8 cellular contexts compared by ENCODE assay signal in the genomic region with DNA sequence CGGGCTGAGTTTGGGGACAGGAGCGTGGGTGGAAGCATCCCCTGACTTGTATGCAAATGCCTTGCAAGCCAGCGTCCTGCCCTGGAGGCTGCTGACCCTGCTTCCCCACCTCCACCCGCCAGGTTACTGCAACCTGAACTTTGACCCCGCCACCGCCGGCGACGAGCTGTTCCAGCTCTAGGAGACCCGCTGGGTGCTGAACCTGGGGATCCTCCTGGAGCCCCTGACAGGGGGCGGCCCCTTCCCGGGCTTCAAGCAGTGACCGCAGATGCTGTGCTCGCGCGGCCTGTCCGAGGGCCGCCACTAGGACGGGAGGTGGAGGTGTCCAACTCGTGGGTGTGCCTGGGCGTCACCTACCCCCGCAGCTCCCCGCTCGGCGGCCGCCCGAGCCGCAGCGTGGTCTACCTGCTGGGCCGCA. TPM values are rescaled to one million over a fixed set of nuclear protein-coding genes. Genes with fewer than 3 reads are reported as not detected.
DNase-seq lines count a peak whose midpoint lies in the region; ATAC-seq and TF ChIP-seq lines count a peak whose summit lies in the region.

No MANE protein-coding gene starts in this region.

- TF ChIP-seq CTCF in body of pancreas (IDR thresholded peaks at IDR 0.05) (no peak), tibial nerve (IDR thresholded peaks at IDR 0.05) (no peak)

- no peak overlapping the region for H3K4me2 ChIP-seq in mesenchymal stem cell (ENCODE audit: low read length, poor library complexity, severe bottlenecking)

- no peak overlapping the region for H2BK5ac ChIP-seq in mesenchymal stem cell (ENCODE audit: low read depth, low read length, poor library complexity, severe bottlenecking)

- H2BK120ac ChIP-seq in mesenchymal stem cell (ENCODE audit: low read depth, low read length): no peak overlapping the region

- no peaks in the 10 kb centered on the region for H3K36me3 Mint-ChIP-seq in activated T-cell treated with anti-CD3 and anti-CD28 coated beads, Interleukin-2, amount 50 U/mL, for 24 hours (ENCODE audit: low read depth)

- H2BK12ac ChIP-seq in mesenchymal stem cell (ENCODE audit: low read length in 2 of 2): peak overlapping the region in 1 of 2 experiments; percentile 98

- H4K8ac ChIP-seq in mesenchymal stem cell (ENCODE audit: low read length): no peak overlapping the region

- no peak overlapping the region for H3K4me3 ChIP-seq in body of pancreas
- no peak overlapping the region for H3K4me3 ChIP-seq in mesenchymal stem cell (ENCODE audit: insufficient read depth in 1 of 2, low read depth in 1 of 2, low read length in 2 of 2)
- peak overlapping the region; percentile 23 to 51 (median 39) for H3K4me3 ChIP-seq in tibial nerve

- H2AK5ac ChIP-seq in mesenchymal stem cell (ENCODE audit: low read length, severe bottlenecking): peak overlapping the region; percentile 100

- H3K27me3 ChIP-seq in body of pancreas: no peaks in the 10 kb centered on the region
- no peaks in the 10 kb centered on the region for H3K27me3 ChIP-seq in mesenchymal stem cell (ENCODE audit: control insufficient read depth in 1 of 2, insufficient read depth in 1 of 2, low read length in 2 of 2)
- H3K27me3 ChIP-seq in tibial nerve: no peaks in the 10 kb centered on the region

- no peak overlapping the region for H3K23ac ChIP-seq in mesenchymal stem cell (ENCODE audit: low read length in 2 of 2)

- H2AFZ ChIP-seq in mesenchymal stem cell (ENCODE audit: low read depth, low read length): no peak overlapping the region

- H3K18ac ChIP-seq in mesenchymal stem cell (ENCODE audit: low read depth in 1 of 2, low read length in 2 of 2): no peak overlapping the region

- H3K9ac ChIP-seq in mesenchymal stem cell (ENCODE audit: low read length): peak overlapping the region; percentile 51

- no peak for DNase-seq in activated T-cell treated with anti-CD3 and anti-CD28 coated beads, Interleukin-2, amount 50 U/mL, for 24 hours
- DNase-seq in activated T-cell treated with anti-CD3 and anti-CD28 coated beads, Interleukin-2, amount 50 U/mL, for 1 hour: no peak
- DNase-seq in body of pancreas (peak in 1 of 4 donors; percentile 40), mesenchymal stem cell (no peak), tibial nerve (ENCODE audit: low spot score in 2 of 2) (no peak)
- DNase-seq in activated CD8-positive, alpha-beta memory T cell treated with anti-CD3 and anti-CD28 coated beads, Interleukin-2, amount 50 U/mL, for 48 hours: no peak

- H3K4me1 ChIP-seq in body of pancreas (peaks cover 32% of the 10 kb centered on the region), mesenchymal stem cell (ENCODE audit: control insufficient read depth, insufficient read depth, low read depth, low read length) (peaks cover 33% of the 10 kb centered on the region), tibial nerve (peaks cover 0 to 43% (median 26%) of the 10 kb centered on the region in 4 donors)

- peak overlapping the region; percentile 25 for H4K91ac ChIP-seq in mesenchymal stem cell (ENCODE audit: low read length)

- no peaks in the 10 kb centered on the region for H3K27me3 Mint-ChIP-seq in activated T-cell treated with anti-CD3 and anti-CD28 coated beads, Interleukin-2, amount 50 U/mL, for 24 hours

- peak overlapping the region; percentile 63 for H3K4me3 Mint-ChIP-seq in activated T-cell treated with anti-CD3 and anti-CD28 coated beads, Interleukin-2, amount 50 U/mL, for 24 hours

- intact Hi-C loops in body of pancreas (cut with DNase I): no loop called here

- no peak overlapping the region for H2BK15ac ChIP-seq in mesenchymal stem cell (ENCODE audit: low read depth, poor library complexity, severe bottlenecking)

- H3K9me3 ChIP-seq in body of pancreas (no peaks in the 10 kb centered on the region), mesenchymal stem cell (ENCODE audit: control insufficient read depth, low read length) (no peaks in the 10 kb centered on the region), tibial nerve (no peaks in the 10 kb centered on the region)

- TF ChIP-seq EP300 in tibial nerve (IDR thresholded peaks at IDR 0.05): no peak

- peak overlapping the region; percentile 75 for H3K27ac Mint-ChIP-seq in activated T-cell treated with anti-CD3 and anti-CD28 coated beads, Interleukin-2, amount 50 U/mL, for 24 hours

- peaks cover 29% of the 10 kb centered on the region for H3K4me1 Mint-ChIP-seq in activated T-cell treated with anti-CD3 and anti-CD28 coated beads, Interleukin-2, amount 50 U/mL, for 24 hours (ENCODE audit: low read depth)

- H3K4ac ChIP-seq in mesenchymal stem cell (ENCODE audit: low read depth in 1 of 2, low read length in 2 of 2): peak overlapping the region in 1 of 2 experiments; percentile 6

- H3K27ac ChIP-seq in body of pancreas (peak overlapping the region in 3 of 4 donors; percentile 74 to 78 (median 76)), mesenchymal stem cell (ENCODE audit: low read length, poor library complexity, severe bottlenecking) (no peak overlapping the region), tibial nerve (peak overlapping the region in 3 of 4 donors; percentile 39 to 75 (median 72))

- TF ChIP-seq POLR2A in body of pancreas (IDR thresholded peaks at IDR 0.05) (no peak), tibial nerve (IDR thresholded peaks at IDR 0.05) (no peak)

- H3K14ac ChIP-seq in mesenchymal stem cell (ENCODE audit: low read length in 2 of 2): peak overlapping the region in 1 of 2 experiments; percentile 71

- WGBS in body of pancreas, 2 donors: 18 to 100% methylated on average over 1 to 29 of the region's 30 CpGs
- WGBS in mesenchymal stem cell: 90% methylated on average over 30 of the region's 30 CpGs
- WGBS in tibial nerve, 2 donors: 57 to 58% methylated on average over 10 to 26 of the region's 30 CpGs

- H3K36me3 ChIP-seq in body of pancreas (replicated peaks in 1 of 2; ENCODE audit: insufficient read depth in 1 of 2, low read depth in 2 of 2) (no peaks in the 10 kb centered on the region), mesenchymal stem cell (ENCODE audit: control insufficient read depth in 1 of 2, insufficient read depth in 2 of 2, low read depth in 1 of 2, low read length in 2 of 2) (peaks cover 0 to 2% of the 10 kb centered on the region in 2 experiments), tibial nerve (no peaks in the 10 kb centered on the region)

- H3K79me1 ChIP-seq in mesenchymal stem cell (replicated peaks; ENCODE audit: low read length, poor library complexity, severe bottlenecking): peaks cover 2% of the 10 kb centered on the region

- no peaks in the 10 kb centered on the region for H3K9me3 Mint-ChIP-seq in activated T-cell treated with anti-CD3 and anti-CD28 coated beads, Interleukin-2, amount 50 U/mL, for 24 hours

- peak; percentile 28 for ATAC-seq in body of pancreas
- ATAC-seq in esophagus mucosa: no peak
- ATAC-seq in GM21360 (IDR thresholded peaks at IDR 0.05; ENCODE audit: unreplicated experiment): no peak

RNA-seq across cellular contexts. Expression of a gene that starts 10.7 kb away (rescaled TPM):
- 10 to 100 TPM in 1 of 2 donors, 1 to 10 TPM in 1; 2.1 to 14.8 TPM for total RNA-seq in body of pancreas
- polyA plus RNA-seq in mesenchymal stem cell (2013, experiment 1 of 2): 12.9 TPM
- 12.0 TPM for polyA plus RNA-seq in mesenchymal stem cell (2013, experiment 2 of 2)
- total RNA-seq in tibial nerve: 10 to 100 TPM in 1 of 4 donors, 1 to 10 TPM in 3; 4.6 to 27.9 (median 7.7) TPM
- 13.9 TPM for total RNA-seq in esophagus mucosa

RNA-seq across cellular contexts. Expression of a gene that starts 30.1 kb away (rescaled TPM):
- total RNA-seq in body of pancreas (10 to 100 TPM; 11.2 to 12.7 TPM), tibial nerve (10 to 100 TPM; 24.9 to 33.5 (median 32.6) TPM), esophagus mucosa (13.2 TPM)
- 11.7 TPM for polyA plus RNA-seq in mesenchymal stem cell (2013, experiment 1 of 2)
- polyA plus RNA-seq in mesenchymal stem cell (2013, experiment 2 of 2): 11.8 TPM

RNA-seq across cellular contexts. Expression of a gene that starts 30.3 kb away (rescaled TPM):
- total RNA-seq in body of pancreas (100 to 1,000 TPM; 105 to 131 TPM), tibial nerve (100 to 1,000 TPM; 171 to 241 (median 220) TPM), esophagus mucosa (314 TPM)
- polyA plus RNA-seq in mesenchymal stem cell (2013, experiment 1 of 2): 488 TPM
- 495 TPM for polyA plus RNA-seq in mesenchymal stem cell (2013, experiment 2 of 2)

RNA-seq across cellular contexts. Expression of a gene that starts 32.7 kb away (rescaled TPM):
- total RNA-seq in body of pancreas (1 to 10 TPM; 6.7 to 7.9 TPM), tibial nerve (10 to 100 TPM in 1 of 4 donors, 1 to 10 TPM in 3; 4.2 to 12.0 (median 8.3) TPM), esophagus mucosa (6.3 TPM)
- 6.8 TPM for polyA plus RNA-seq in mesenchymal stem cell (2013, experiment 1 of 2)
- 6.8 TPM for polyA plus RNA-seq in mesenchymal stem cell (2013, experiment 2 of 2)

RNA-seq across cellular contexts. Expression of a gene that starts 54.5 kb away (rescaled TPM):
- total RNA-seq in body of pancreas: 10 to 100 TPM; 69.9 to 71.3 TPM
- 52.5 TPM for polyA plus RNA-seq in mesenchymal stem cell (2013, experiment 1 of 2)
- 56.2 TPM for polyA plus RNA-seq in mesenchymal stem cell (2013, experiment 2 of 2)
- total RNA-seq in tibial nerve: 100 to 1,000 TPM; 137 to 194 (median 166) TPM
- total RNA-seq in esophagus mucosa: 66.6 TPM

Comparison
In these comparisons a context has a peak if more than half of its experiments do, and no peak if none do; other contexts are left out.
1. H3K4me3 ChIP-seq: peak in tibial nerve (4 of 4); none in body of pancreas (0 of 2) and mesenchymal stem cell (0 of 2).